13 cellular contexts compared by ENCODE assay signal in the genomic region with DNA sequence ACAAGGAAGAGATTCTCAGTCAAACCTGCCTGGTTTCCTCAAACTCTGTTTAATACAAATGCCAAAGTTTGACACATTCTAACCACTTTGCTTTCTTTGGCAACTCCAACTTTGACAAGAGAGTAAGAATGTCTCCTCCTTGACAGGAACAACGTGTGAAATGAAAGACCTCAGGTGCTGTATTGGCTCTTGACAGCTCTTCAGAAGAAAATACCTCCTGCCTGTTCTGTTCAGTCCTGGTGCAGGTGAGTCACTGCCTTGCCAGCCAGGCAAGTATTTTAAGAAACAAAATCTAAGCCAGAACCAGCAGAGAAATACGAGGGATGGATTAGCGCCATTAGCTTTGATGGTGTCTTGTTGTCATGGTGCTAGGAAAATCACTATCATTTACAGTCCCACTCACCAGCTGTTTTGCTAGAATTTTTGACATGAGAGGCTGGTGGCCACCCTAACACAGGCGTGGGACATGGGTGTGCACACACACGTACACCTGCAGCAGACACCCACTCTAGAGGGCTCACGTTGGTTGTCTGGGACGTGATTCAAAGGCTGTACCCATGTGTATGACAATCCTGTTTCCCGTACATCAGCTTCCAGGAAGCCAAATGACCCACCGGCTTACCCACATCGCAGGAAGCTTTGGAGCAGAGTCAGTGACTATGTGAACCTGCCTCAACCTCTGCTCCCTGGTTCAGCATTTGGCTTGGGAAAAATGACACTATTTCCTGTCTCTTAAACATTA.
DNase-seq lines count a peak whose midpoint lies in the region; ATAC-seq and TF ChIP-seq lines count a peak whose summit lies in the region.
"Had no signal": no experiment of that assay in that cellular context is flagged by ENCODE, and none has a peak within 500 bp of the region (broad histone marks: within the 10 kb centered on the region; RNA-seq: fewer than 3 reads in every experiment).

No MANE protein-coding gene starts in this region.

- intact Hi-C loops in activated T-helper 2 cell treated with anti-CD3 and anti-CD28 coated beads, Interferon-gamma antibody, Interleukin-2, Interleukin-4, amounts not matched to agents 10 μg/mL and 5 μg/mL and 100 μg/mL, durations not matched to agents 14 hours and 24 hours and 36 hours (cut with micrococcal nuclease), result no loop called here
- intact Hi-C loops in heart right ventricle (cut with DNase I), result no loop called here

- H3K9me3 Mint-ChIP-seq in activated T-helper 2 cell treated with anti-CD3 and anti-CD28 coated beads, Interferon-gamma antibody, Interleukin-2, Interleukin-4, amounts not matched to agents 10 μg/mL and 5 μg/mL and 100 μg/mL, durations not matched to agents 14 hours and 24 hours and 36 hours, result no peaks in the 10 kb centered on the region
- H3K9me3 Mint-ChIP-seq: dendritic cell treated with granulocyte-macrophage colony-stimulating factor and Interleukin-4, amounts not matched to agents 40 ng/mL and 50 ng/mL, for 4 days; GM23338 had no signal

- no peaks in the 10 kb centered on the region for H3K27me3 Mint-ChIP-seq in activated T-helper 2 cell treated with anti-CD3 and anti-CD28 coated beads, Interferon-gamma antibody, Interleukin-2, Interleukin-4, amounts not matched to agents 10 μg/mL and 5 μg/mL and 100 μg/mL, durations not matched to agents 14 hours and 24 hours and 36 hours (ENCODE audit: low read depth)

- peak overlapping the region; percentile 15 for H3K27ac Mint-ChIP-seq in activated T-helper 2 cell treated with anti-CD3 and anti-CD28 coated beads, Interferon-gamma antibody, Interleukin-2, Interleukin-4, amounts not matched to agents 10 μg/mL and 5 μg/mL and 100 μg/mL, durations not matched to agents 14 hours and 24 hours and 36 hours
- H3K27ac Mint-ChIP-seq: dendritic cell treated with granulocyte-macrophage colony-stimulating factor and Interleukin-4, amounts not matched to agents 40 ng/mL and 50 ng/mL, for 4 days; GM23338 had no signal

- H3K4me1 ChIP-seq in heart right ventricle, result peaks cover 0 to 62% (median 38%) of the 10 kb centered on the region in 9 donors

- no peaks in the 10 kb centered on the region for H3K27me3 ChIP-seq in heart right ventricle
- H3K27me3 ChIP-seq: spleen had no signal

- peaks cover 54% of the 10 kb centered on the region for H3K4me1 Mint-ChIP-seq in activated T-helper 2 cell treated with anti-CD3 and anti-CD28 coated beads, Interferon-gamma antibody, Interleukin-2, Interleukin-4, amounts not matched to agents 10 μg/mL and 5 μg/mL and 100 μg/mL, durations not matched to agents 14 hours and 24 hours and 36 hours (ENCODE audit: low read depth)

- H3K27ac ChIP-seq in heart right ventricle (peak overlapping the region in 8 of 10 donors; percentile 43 to 70 (median 50)), skin epidermis (peak overlapping the region in 13 of 21 experiments; percentile 1 to 65 (median 17))
- H3K27ac ChIP-seq: WERI-Rb-1 had no signal

- DNase-seq in NCI-H526 treated with DMSO at 0.1 percent for 48 hours (lab: John Stamatoyannopoulos, UW) (peak; percentile 72), heart right ventricle (no peak), SIG-M5 treated with dmso at 0.1 percent for 504 hours (lab: John Stamatoyannopoulos, UW; ENCODE audit: unreplicated experiment) (no peak), T1000 (lab: John Stamatoyannopoulos, UW) (no peak)
- no peak for DNase-seq in activated T-helper 2 cell treated with anti-CD3 and anti-CD28 coated beads, Interferon-gamma antibody, Interleukin-2, Interleukin-4, amounts not matched to agents 10 μg/mL and 5 μg/mL and 100 μg/mL, durations not matched to agents 14 hours and 24 hours and 36 hours (ENCODE audit: low spot score)
- DNase-seq: activated effector memory CD4-positive, alpha-beta T cell treated with Interleukin-2 at 50 U/mL for 16 hours; mucosa of descending colon; spleen; WERI-Rb-1 had no signal

- peak in 6 of 8 donors; percentile 16 to 48 (median 33) for ATAC-seq in heart right ventricle
- ATAC-seq in GM18502 (IDR thresholded peaks at IDR 0.05; ENCODE audit: poor library complexity, unreplicated experiment), result no peak
- ATAC-seq: GM23338, mucosa of descending colon had no signal

- no peak overlapping the region for H3K4me3 Mint-ChIP-seq in activated T-helper 2 cell treated with anti-CD3 and anti-CD28 coated beads, Interferon-gamma antibody, Interleukin-2, Interleukin-4, amounts not matched to agents 10 μg/mL and 5 μg/mL and 100 μg/mL, durations not matched to agents 14 hours and 24 hours and 36 hours (ENCODE audit: low read depth)
- H3K4me3 Mint-ChIP-seq: dendritic cell treated with granulocyte-macrophage colony-stimulating factor and Interleukin-4, amounts not matched to agents 40 ng/mL and 50 ng/mL, for 4 days; GM23338 had no signal

- peaks cover 0 to 3% (median 0%) of the 10 kb centered on the region in 11 donors for H3K9me3 ChIP-seq in heart right ventricle
- H3K9me3 ChIP-seq: mucosa of descending colon had no signal

- no peak for TF ChIP-seq CTCF in heart right ventricle (IDR thresholded peaks at IDR 0.05)

- 43 to 57% methylated on average over 10 of the region's 10 CpGs for WGBS in heart right ventricle, 2 donors

- peaks cover 0 to 7% (median 0%) of the 10 kb centered on the region in 9 donors for H3K36me3 ChIP-seq in heart right ventricle
- H3K36me3 ChIP-seq: spleen, WERI-Rb-1 had no signal

- H3K4me3 ChIP-seq in heart right ventricle (no peak overlapping the region), skin epidermis (no peak overlapping the region)
- H3K4me3 ChIP-seq: GM23338, mucosa of descending colon, spleen had no signal

- peaks cover 4% of the 10 kb centered on the region for H3K36me3 Mint-ChIP-seq in activated T-helper 2 cell treated with anti-CD3 and anti-CD28 coated beads, Interferon-gamma antibody, Interleukin-2, Interleukin-4, amounts not matched to agents 10 μg/mL and 5 μg/mL and 100 μg/mL, durations not matched to agents 14 hours and 24 hours and 36 hours (ENCODE audit: low read depth)
